Comparison of ENCODE assay signal across 8 cellular contexts in genomic region chr2:9844581-9844980, GRCh38.
A peak's percentile ranks its signal among the peaks of the same experiment; 100 is the strongest.
DNase-seq lines count a peak whose midpoint lies in the region; ATAC-seq, FAIRE-seq and TF ChIP-seq lines count a peak whose summit lies in the region.

No MANE protein-coding gene starts in this region.

- no peak overlapping the region for H3K9ac ChIP-seq in stomach smooth muscle (ENCODE audit: low read length in 2 of 2)

- H3K27me3 ChIP-seq in stomach smooth muscle (ENCODE audit: control insufficient read depth in 1 of 2, insufficient read depth in 2 of 2, low read length in 2 of 2) = no peaks in the 10 kb centered on the region

- H3K27ac ChIP-seq in stomach smooth muscle (ENCODE audit: low read length) = no peak overlapping the region

- no peak for FAIRE-seq in D721Med (lab: Jason Lieb, UNC)

- H3K36me3 ChIP-seq in stomach smooth muscle (ENCODE audit: control insufficient read depth in 2 of 2, insufficient read depth in 2 of 2, low read length in 2 of 2) = peaks cover 7 to 8% of the 10 kb centered on the region in 2 donors

- DNase-seq in CD1c-positive myeloid dendritic cell (ENCODE audit: extremely low spot score) (peak; percentile 47), fibroblast of mammary gland (ENCODE audit: low read depth) (peak; percentile 41), D721Med (ENCODE audit: insufficient read length, low spot score) (no peak), iPS-NIHi7 (ENCODE audit: extremely low spot score) (no peak)

- H3K4me1 ChIP-seq in stomach smooth muscle (ENCODE audit: control insufficient read depth, insufficient read depth, low read length) = peaks cover 7% of the 10 kb centered on the region

- 0 out of 2 replicates have a peak, but pooled peaks have one; percentile 8 for TF ChIP-seq POLR2A in Raji (IDR thresholded peaks at IDR 0.05; ENCODE audit: insufficient read depth, low read depth, low read length)

- H3K4me3 ChIP-seq in fibroblast of mammary gland (ENCODE audit: control insufficient read depth, low read depth, low read length) (peak overlapping the region; percentile 79), stomach smooth muscle (ENCODE audit: low read length in 2 of 2) (peak overlapping the region; percentile 49 to 82)

- ATAC-seq in GM21423 (IDR thresholded peaks at IDR 0.05; ENCODE audit: unreplicated experiment) = peak; percentile 21
- no peak for ATAC-seq in HG03025 (IDR thresholded peaks at IDR 0.05; ENCODE audit: low FRiP score, unreplicated experiment)

- no peaks in the 10 kb centered on the region for H3K9me3 ChIP-seq in stomach smooth muscle (ENCODE audit: control insufficient read depth in 2 of 2, low read length in 2 of 2)

- TF ChIP-seq CTCF in fibroblast of mammary gland (conservative IDR thresholded peaks at IDR 0.05; ENCODE audit: control insufficient read depth, insufficient read depth, low read depth, low read length) (no peak), D721Med (IDR thresholded peaks at IDR 0.05; ENCODE audit: insufficient read depth, missing control alignments) (no peak)

Comparison
In these comparisons a context has a peak if more than half of its experiments do, and no peak if none do; other contexts are left out.
1. DNase-seq: peak in CD1c-positive myeloid dendritic cell (single experiment) and fibroblast of mammary gland (single experiment); none in D721Med (single experiment) and iPS-NIHi7 (single experiment).